ENCODE assay signal across 17 cellular contexts in genomic region chr6:90298459-90299053, GRCh38. TPM values are rescaled to one million over a fixed set of nuclear protein-coding genes. Genes with fewer than 3 reads are reported as not detected.
DNase-seq lines count a peak whose midpoint lies in the region; ATAC-seq and TF ChIP-seq lines count a peak whose summit lies in the region.
"Had no signal": no experiment of that assay in that cellular context is flagged by ENCODE, and none has a peak within 500 bp of the region (broad histone marks: within the 10 kb centered on the region; RNA-seq: fewer than 3 reads in every experiment).

No MANE protein-coding gene starts in this region.

- no peak overlapping the region for H3K27ac ChIP-seq in CD4-positive, alpha-beta memory T cell (ENCODE audit: low read depth, low read length)
- H3K27ac ChIP-seq in HEK293 (ENCODE audit: extremely low read depth, low read depth, low read length): no peak overlapping the region
- H3K27ac ChIP-seq: BLaER1 treated with 17β-estradiol and CSF1 and Interleukin-3, amounts not matched to agents 10 nM and 100 nM; thyroid gland had no signal

- no peak overlapping the region for H3K4me3 ChIP-seq in CD4-positive, alpha-beta memory T cell (ENCODE audit: low read length in 2 of 2)
- no peak overlapping the region for H3K4me3 ChIP-seq in HEK293 (ENCODE audit: low read depth, low read length)
- H3K4me3 ChIP-seq: BLaER1 treated with 17β-estradiol and CSF1 and Interleukin-3, amounts not matched to agents 10 nM and 100 nM; cardiac muscle cell; Peyer's patch; thyroid gland had no signal

- intact Hi-C loops in CD4-positive, alpha-beta memory T cell (cut with micrococcal nuclease): loop anchor here (5.0 to 10.0 kb wide), 4 partner anchors 54 to 1214 kb away; partner anchors contain the start of genes CASP8AP2, MAP3K7 and PNRC1

- peak overlapping the region in 4 of 8 donors; percentile 61 to 73 (median 64) for H3K4me3 Mint-ChIP-seq in CD4-positive, alpha-beta memory T cell
- peak overlapping the region; percentile 67 for H3K4me3 Mint-ChIP-seq in activated naive CD8-positive, alpha-beta T cell treated with anti-CD3 and anti-CD28 coated beads, Interleukin-2, amount 50 U/mL, for 24 hours
- H3K4me3 Mint-ChIP-seq in naive thymus-derived CD8-positive, alpha-beta T cell: peak overlapping the region in 4 of 10 donors; percentile 4 to 80 (median 76)
- H3K4me3 Mint-ChIP-seq: stimulated activated naive B cell treated with anti-CD40 and anti-IgM and Interleukin-4, amounts not matched to agents 10 μg/mL and 1 μg/mL and 100 μg/mL, for 72 hours had no signal

- peaks cover 0 to 2% (median 0%) of the 10 kb centered on the region in 8 donors for H3K9me3 Mint-ChIP-seq in CD4-positive, alpha-beta memory T cell
- peaks cover 5% of the 10 kb centered on the region for H3K9me3 Mint-ChIP-seq in activated naive CD8-positive, alpha-beta T cell treated with anti-CD3 and anti-CD28 coated beads, Interleukin-2, amount 50 U/mL, for 24 hours
- no peaks in the 10 kb centered on the region for H3K9me3 Mint-ChIP-seq in naive thymus-derived CD8-positive, alpha-beta T cell
- H3K9me3 Mint-ChIP-seq: activated naive CD8-positive, alpha-beta T cell treated with anti-CD3 and anti-CD28 coated beads, Interleukin-2, amount 10 ng/mL, durations not matched to agents 7 days and 5 days; stimulated activated naive B cell treated with anti-CD40 and anti-IgM and Interleukin-4, amounts not matched to agents 10 μg/mL and 1 μg/mL and 100 μg/mL, for 72 hours had no signal

- peaks cover 3% of the 10 kb centered on the region for H3K27me3 ChIP-seq in CD4-positive, alpha-beta memory T cell (ENCODE audit: insufficient read depth, low read length)
- H3K27me3 ChIP-seq: BLaER1 treated with 17β-estradiol and CSF1 and Interleukin-3, amounts not matched to agents 10 nM and 100 nM; Peyer's patch; thyroid gland had no signal

- POLR2A ChIA-PET in CD4-positive, alpha-beta memory T cell (lab: Charles Lee; ENCODE audit: partially characterized antibody): interaction anchor here (1.4 to 5.1 kb wide), 3 partner anchors 14 to 215 kb away, joined by 3 to 79 read pairs (median 3); no protein-coding TSS in a partner anchor
- POLR2A ChIA-PET in HEK293 (lab: Yijun Ruan, JAX): interaction anchor here (1.1 kb wide), 1 partner anchor 253 kb away, joined by 3 read pairs; no protein-coding TSS in a partner anchor
- POLR2A ChIA-PET in naive thymus-derived CD8-positive, alpha-beta T cell (lab: Charles Lee): interaction anchor here (1.3 to 5.6 kb wide), 3 partner anchors 9 to 115 kb away, joined by 3 to 65 read pairs (median 7); no protein-coding TSS in a partner anchor

- peaks cover 19% of the 10 kb centered on the region for H3K4me1 ChIP-seq in CD4-positive, alpha-beta memory T cell (ENCODE audit: insufficient read depth, low read length)
- no peaks in the 10 kb centered on the region; the same call in 1 of the 2 replicates for H3K4me1 ChIP-seq in HEK293 (ENCODE audit: control insufficient read depth, insufficient read depth, low read length)

- no peaks in the 10 kb centered on the region for H3K9me3 ChIP-seq in CD4-positive, alpha-beta memory T cell (ENCODE audit: control insufficient read depth in 1 of 2, low read length in 2 of 2)
- no peaks in the 10 kb centered on the region for H3K9me3 ChIP-seq in HEK293 (ENCODE audit: control insufficient read depth, insufficient read depth, low read depth, low read length)
- H3K9me3 ChIP-seq: BLaER1 treated with 17β-estradiol and CSF1 and Interleukin-3, amounts not matched to agents 10 nM and 100 nM; Peyer's patch; thyroid gland had no signal

- H3K27me3 Mint-ChIP-seq in CD4-positive, alpha-beta memory T cell: peaks cover 0 to 7% of the 10 kb centered on the region in 2 donors
- peaks cover 6% of the 10 kb centered on the region for H3K27me3 Mint-ChIP-seq in activated naive CD8-positive, alpha-beta T cell treated with anti-CD3 and anti-CD28 coated beads, Interleukin-2, amount 50 U/mL, for 24 hours
- H3K27me3 Mint-ChIP-seq in naive thymus-derived CD8-positive, alpha-beta T cell: no peaks in the 10 kb centered on the region
- H3K27me3 Mint-ChIP-seq: stimulated activated naive B cell treated with anti-CD40 and anti-IgM and Interleukin-4, amounts not matched to agents 10 μg/mL and 1 μg/mL and 100 μg/mL, for 72 hours had no signal

- no peak for ATAC-seq in activated naive CD8-positive, alpha-beta T cell treated with anti-CD3 and anti-CD28 coated beads, Interleukin-2, amount 50 U/mL, for 24 hours
- no peak for ATAC-seq in naive thymus-derived CD8-positive, alpha-beta T cell
- ATAC-seq in GM21619 (IDR thresholded peaks at IDR 0.05; ENCODE audit: unreplicated experiment) (no peak), HG02970 (IDR thresholded peaks at IDR 0.05; ENCODE audit: low FRiP score, unreplicated experiment) (no peak), HG03280 (IDR thresholded peaks at IDR 0.05; ENCODE audit: unreplicated experiment) (no peak)
- ATAC-seq: stimulated activated naive B cell treated with anti-CD40 and anti-IgM and Interleukin-4, amounts not matched to agents 10 μg/mL and 1 μg/mL and 100 μg/mL, for 72 hours had no signal

- no peak for DNase-seq in CD4-positive, alpha-beta memory T cell
- no peak for DNase-seq in activated naive CD8-positive, alpha-beta T cell treated with anti-CD3 and anti-CD28 coated beads, Interleukin-2, amount 50 U/mL, for 24 hours
- DNase-seq in naive thymus-derived CD8-positive, alpha-beta T cell: no peak
- no peak for DNase-seq in GM19240 (ENCODE audit: insufficient read length, low spot score)
- DNase-seq: activated CD4-positive, alpha-beta T cell treated with anti-CD3 and anti-CD28 coated beads, Interleukin-2, amount 50 U/mL, for 48 hours; activated naive CD8-positive, alpha-beta T cell treated with anti-CD3 and anti-CD28 coated beads, Interleukin-2, amount 10 ng/mL, durations not matched to agents 7 days and 5 days; glutamatergic neuron; NCI-H526; Peyer's patch; stimulated activated naive B cell treated with anti-CD40 and anti-IgM and Interleukin-4, amounts not matched to agents 10 μg/mL and 1 μg/mL and 100 μg/mL, for 72 hours; thyroid gland had no signal

- peak overlapping the region in 6 of 7 donors; percentile 73 to 99 (median 86) for H3K27ac Mint-ChIP-seq in CD4-positive, alpha-beta memory T cell
- H3K27ac Mint-ChIP-seq in activated naive CD8-positive, alpha-beta T cell treated with anti-CD3 and anti-CD28 coated beads, Interleukin-2, amount 50 U/mL, for 24 hours: no peak overlapping the region
- peak overlapping the region in 9 of 10 donors; percentile 51 to 94 (median 91) for H3K27ac Mint-ChIP-seq in naive thymus-derived CD8-positive, alpha-beta T cell
- H3K27ac Mint-ChIP-seq: activated naive CD8-positive, alpha-beta T cell treated with anti-CD3 and anti-CD28 coated beads, Interleukin-2, amount 10 ng/mL, durations not matched to agents 7 days and 5 days had no signal

- peaks cover 0 to 11% of the 10 kb centered on the region in 2 donors for H3K36me3 Mint-ChIP-seq in CD4-positive, alpha-beta memory T cell
- peaks cover 22% of the 10 kb centered on the region for H3K36me3 Mint-ChIP-seq in activated naive CD8-positive, alpha-beta T cell treated with anti-CD3 and anti-CD28 coated beads, Interleukin-2, amount 50 U/mL, for 24 hours (ENCODE audit: low read depth)
- peaks cover 0 to 3% (median 2%) of the 10 kb centered on the region in 3 donors for H3K36me3 Mint-ChIP-seq in naive thymus-derived CD8-positive, alpha-beta T cell

- peaks cover 11 to 19% (median 12%) of the 10 kb centered on the region in 4 donors for H3K4me1 Mint-ChIP-seq in CD4-positive, alpha-beta memory T cell
- H3K4me1 Mint-ChIP-seq in activated naive CD8-positive, alpha-beta T cell treated with anti-CD3 and anti-CD28 coated beads, Interleukin-2, amount 50 U/mL, for 24 hours: peaks cover 52% of the 10 kb centered on the region
- H3K4me1 Mint-ChIP-seq in naive thymus-derived CD8-positive, alpha-beta T cell: peaks cover 21 to 46% (median 32%) of the 10 kb centered on the region in 4 donors

- TF ChIP-seq CTCF in HEK293 (tag by site-specific recombination; IDR thresholded peaks at IDR 0.05): no peak

- H3K36me3 ChIP-seq in CD4-positive, alpha-beta memory T cell (ENCODE audit: insufficient read depth, low read length): no peaks in the 10 kb centered on the region
- H3K36me3 ChIP-seq in HEK293 (ENCODE audit: control insufficient read depth in 2 of 2, insufficient read depth in 1 of 2, low read length in 2 of 2): no peaks in the 10 kb centered on the region
- H3K36me3 ChIP-seq: BLaER1 treated with 17β-estradiol and CSF1 and Interleukin-3, amounts not matched to agents 10 nM and 100 nM; cardiac muscle cell; Peyer's patch; thyroid gland had no signal

- CTCF ChIA-PET in CD4-positive, alpha-beta memory T cell (lab: Charles Lee; ENCODE audit: partially characterized antibody): interaction anchor here (0.8 to 4.0 kb wide), 6 partner anchors 10 to 357 kb away, joined by 3 to 46 read pairs (median 6); no protein-coding TSS in a partner anchor
- CTCF ChIA-PET in HEK293 (lab: Yijun Ruan, JAX): interaction anchor here (0.6 to 2.7 kb wide), 13 partner anchors 9 to 759 kb away, joined by 3 to 18 read pairs (median 3); no protein-coding TSS in a partner anchor

TF ChIP-seq in HEK293, 187 proteins besides CTCF, POLR2A, EP300 and RAD21 (continues in another document):
- 0 out of 2 replicates have a peak, but pooled peaks have one; percentile 48 for TF ChIP-seq ZNF362 (tag by site-specific recombination; IDR thresholded peaks at IDR 0.05)
- no peak for TF ChIP-seq EGR2 (tag by site-specific recombination; IDR thresholded peaks at IDR 0.05; ENCODE audit: low read depth)
- TF ChIP-seq ZNF433 (tag by site-specific recombination; IDR thresholded peaks at IDR 0.05; ENCODE audit: low read depth): no peak
- 0 out of 2 replicates have a peak, but pooled peaks have one; percentile 10 for TF ChIP-seq ZSCAN30 (tag by site-specific recombination; IDR thresholded peaks at IDR 0.05)
- TF ChIP-seq ZNF24 (tag by site-specific recombination; IDR thresholded peaks at IDR 0.05): 0 out of 2 replicates have a peak, but pooled peaks have one; percentile 19

RNA-seq across cellular contexts. Expression of gene BACH2, which starts 1.9 kb away (rescaled TPM):
- total RNA-seq in CD4-positive, alpha-beta memory T cell: 10 to 100 TPM; 44.4 to 48.0 TPM
- 1 to 10 TPM; 6.5 to 7.2 TPM for polyA plus RNA-seq in CD4-positive, alpha-beta memory T cell
- total RNA-seq in naive thymus-derived CD8-positive, alpha-beta T cell: 100 to 1,000 TPM; 116 to 126 TPM
- 10 to 100 TPM; 17.5 to 29.3 (median 21.7) TPM for polyA plus RNA-seq in naive thymus-derived CD8-positive, alpha-beta T cell
